Comparison of ENCODE assay signal across 1 cellular context in genomic region chr19:55472463-55472862, GRCh38.
TF ChIP-seq lines count a peak whose summit lies in the region.

No MANE protein-coding gene starts in this region.

TF ChIP-seq in IMR-90, 13 proteins besides CTCF, POLR2A, EP300 and RAD21:
- TF ChIP-seq ELK1 (IDR thresholded peaks at IDR 0.05; ENCODE audit: borderline replicate concordance, low read depth, low read length) (no peak), BHLHE40 (IDR thresholded peaks at IDR 0.05; ENCODE audit: low read depth, low read length) (0 out of 2 replicates have a peak, but pooled peaks have one; percentile 25), CHD1 (IDR thresholded peaks at IDR 0.05; ENCODE audit: low read depth, low read length) (no peak), RFX5 (IDR thresholded peaks at IDR 0.05; ENCODE audit: low read depth, low read length) (no peak), CEBPB (IDR thresholded peaks at IDR 0.05; ENCODE audit: low read depth, low read length) (no peak), MAZ (IDR thresholded peaks at IDR 0.05; ENCODE audit: borderline replicate concordance, low read depth, low read length) (no peak), MXI1 (IDR thresholded peaks at IDR 0.05; ENCODE audit: borderline replicate concordance, low read depth, low read length) (no peak)
